Comparison of ENCODE assay signal across 8 cellular contexts in the genomic region with DNA sequence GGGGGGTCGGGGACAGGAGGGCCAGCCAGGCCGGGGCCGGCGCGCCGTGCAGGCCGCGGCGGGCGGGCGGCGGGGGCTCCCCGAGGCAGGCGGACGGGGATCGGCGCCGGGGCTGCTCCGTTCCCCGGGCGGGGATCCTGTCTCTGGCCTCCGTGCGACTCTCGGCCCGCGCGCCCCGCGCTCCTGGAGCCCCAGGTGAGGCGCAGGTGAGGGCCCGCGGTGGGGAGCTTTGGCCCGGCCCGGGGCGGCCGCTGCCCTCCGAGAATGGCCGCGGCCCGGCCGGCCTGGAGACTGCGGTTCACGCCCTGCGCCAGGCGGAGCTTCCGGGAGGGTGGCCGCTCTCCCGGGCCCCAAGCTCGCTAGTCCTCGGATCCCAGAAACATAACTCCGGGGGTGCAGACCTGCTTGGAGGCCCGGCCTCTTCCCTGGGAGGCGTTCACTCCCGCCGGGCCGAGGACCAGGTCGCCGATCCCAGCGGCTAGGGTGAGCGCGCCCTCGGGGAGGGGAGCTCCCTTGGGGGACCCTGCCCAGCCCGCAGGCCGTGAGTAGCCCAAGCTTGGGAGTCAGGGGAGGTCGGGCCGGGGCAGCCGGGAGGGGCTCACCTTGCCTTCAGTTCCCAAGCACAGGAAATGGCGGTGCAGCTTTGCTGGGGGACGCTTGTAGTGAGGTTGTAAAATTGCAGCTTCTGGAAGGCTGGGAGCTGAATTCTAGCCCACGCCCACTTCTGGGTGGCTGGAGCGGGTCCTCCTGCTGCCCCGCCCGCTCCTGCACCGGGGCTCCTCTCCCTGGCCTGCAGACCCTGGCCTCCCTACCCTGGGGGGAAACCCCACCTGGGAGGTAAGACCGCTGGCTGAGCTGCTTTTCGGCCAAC. TPM values are rescaled to one million over a fixed set of nuclear protein-coding genes. Genes with fewer than 3 reads are reported as not detected.
A peak's percentile ranks its signal among the peaks of the same experiment; 100 is the strongest.
DNase-seq lines count a peak whose midpoint lies in the region; ATAC-seq and TF ChIP-seq lines count a peak whose summit lies in the region.

No MANE protein-coding gene starts in this region.

- H3K4me3 Mint-ChIP-seq in activated CD8-positive, alpha-beta memory T cell treated with anti-CD3 and anti-CD28 coated beads, Interleukin-2, amount 10 ng/mL, durations not matched to agents 7 days and 5 days: no peak overlapping the region
- H3K4me3 Mint-ChIP-seq in memory B cell: peak overlapping the region; percentile 51

- no peaks in the 10 kb centered on the region for H3K27me3 ChIP-seq in ectodermal cell (ENCODE audit: control insufficient read depth, insufficient read depth, low read length, poor library complexity, severe bottlenecking)
- no peaks in the 10 kb centered on the region for H3K27me3 ChIP-seq in upper lobe of right lung

- no peak for TF ChIP-seq CTCF in upper lobe of right lung (IDR thresholded peaks at IDR 0.05)

- peaks cover 51% of the 10 kb centered on the region for H3K27me3 Mint-ChIP-seq in activated CD8-positive, alpha-beta memory T cell treated with anti-CD3 and anti-CD28 coated beads, Interleukin-2, amount 10 ng/mL, durations not matched to agents 7 days and 5 days
- peaks cover 3% of the 10 kb centered on the region for H3K27me3 Mint-ChIP-seq in memory B cell

- H3K4me3 ChIP-seq in ectodermal cell (ENCODE audit: insufficient read depth, low read depth, low read length) (peak overlapping the region; percentile 75), upper lobe of right lung (peak overlapping the region; percentile 86)

- ATAC-seq in activated CD8-positive, alpha-beta memory T cell treated with anti-CD3 and anti-CD28 coated beads, Interleukin-2, amount 10 ng/mL, durations not matched to agents 7 days and 5 days: peak; percentile 32
- ATAC-seq in memory B cell (ENCODE audit: low read depth) (peak; percentile 18), upper lobe of right lung (peak; percentile 68), GM21529 (IDR thresholded peaks at IDR 0.05; ENCODE audit: unreplicated experiment) (no peak)

- no peaks in the 10 kb centered on the region for H3K36me3 Mint-ChIP-seq in activated CD8-positive, alpha-beta memory T cell treated with anti-CD3 and anti-CD28 coated beads, Interleukin-2, amount 10 ng/mL, durations not matched to agents 7 days and 5 days
- peaks cover 1% of the 10 kb centered on the region for H3K36me3 Mint-ChIP-seq in memory B cell

- CTCF ChIA-PET in activated CD8-positive, alpha-beta memory T cell treated with anti-CD3 and anti-CD28 coated beads, Interleukin-2, amount 10 ng/mL, durations not matched to agents 7 days and 5 days (lab: Charles Lee): interaction anchor here (0.5 to 1.3 kb wide), 3 partner anchors 20 to 58 kb away, joined by 3 to 4 read pairs (median 3); partner anchors contain the start of gene MRPS2

- intact Hi-C loops in upper lobe of right lung (cut with DNase I): no loop called here

- H3K4me1 ChIP-seq in ectodermal cell (ENCODE audit: control insufficient read depth, insufficient read depth, low read length) (peaks cover 5% of the 10 kb centered on the region), upper lobe of right lung (peaks cover 22% of the 10 kb centered on the region)

- peaks cover 6% of the 10 kb centered on the region for H3K4me1 Mint-ChIP-seq in activated CD8-positive, alpha-beta memory T cell treated with anti-CD3 and anti-CD28 coated beads, Interleukin-2, amount 10 ng/mL, durations not matched to agents 7 days and 5 days
- peaks cover 3% of the 10 kb centered on the region for H3K4me1 Mint-ChIP-seq in memory B cell

- WGBS in ectodermal cell, 2 experiments: 1% methylated on average over 76 of the region's 76 CpGs

- no peak overlapping the region for H3K27ac Mint-ChIP-seq in activated CD8-positive, alpha-beta memory T cell treated with anti-CD3 and anti-CD28 coated beads, Interleukin-2, amount 10 ng/mL, durations not matched to agents 7 days and 5 days
- H3K27ac Mint-ChIP-seq in memory B cell: no peak overlapping the region

- H3K9me3 ChIP-seq in ectodermal cell (ENCODE audit: control insufficient read depth, low read length): no peaks in the 10 kb centered on the region
- H3K9me3 ChIP-seq in upper lobe of right lung: no peaks in the 10 kb centered on the region

- peaks cover 14% of the 10 kb centered on the region for H3K36me3 ChIP-seq in ectodermal cell (ENCODE audit: control insufficient read depth, insufficient read depth, low read length)
- H3K36me3 ChIP-seq in upper lobe of right lung: peaks cover 16% of the 10 kb centered on the region

- H3K27ac ChIP-seq in ectodermal cell (ENCODE audit: insufficient read depth, low read depth, low read length, poor library complexity, severe bottlenecking) (no peak overlapping the region), upper lobe of right lung (peak overlapping the region; percentile 68)

- no peaks in the 10 kb centered on the region for H3K9me3 Mint-ChIP-seq in activated CD8-positive, alpha-beta memory T cell treated with anti-CD3 and anti-CD28 coated beads, Interleukin-2, amount 10 ng/mL, durations not matched to agents 7 days and 5 days (ENCODE audit: low read depth)
- no peaks in the 10 kb centered on the region for H3K9me3 Mint-ChIP-seq in memory B cell

- DNase-seq in activated CD8-positive, alpha-beta memory T cell treated with anti-CD3 and anti-CD28 coated beads, Interleukin-2, amount 10 ng/mL, durations not matched to agents 7 days and 5 days: no peak
- DNase-seq in activated CD8-positive, alpha-beta memory T cell treated with anti-CD3 and anti-CD28 coated beads, Interleukin-2, amount 50 U/mL, for 48 hours: no peak
- DNase-seq in NOMO-1 treated with DMSO at 0.1 percent for 48 hours (lab: John Stamatoyannopoulos, UW; ENCODE audit: unreplicated experiment) (peak; percentile 17), memory B cell (ENCODE audit: low spot score in 2 of 2) (peak in 1 of 2 donors; percentile 41), upper lobe of right lung (peak; percentile 78), SK-N-DZ (ENCODE audit: low spot score) (no peak)

RNA-seq across cellular contexts. Expression of gene PPP1R26, which starts 0.7 kb away (rescaled TPM):
- total RNA-seq in activated CD8-positive, alpha-beta memory T cell treated with anti-CD3 and anti-CD28 coated beads, Interleukin-2, amount 10 ng/mL, durations not matched to agents 7 days and 5 days: under 1 TPM; 0.18 to 0.28 TPM
- 28.1 TPM for polyA plus RNA-seq in ectodermal cell (2013, experiment 1 of 4)
- polyA plus RNA-seq in ectodermal cell (2013, experiment 2 of 4): 30.6 TPM
- 24.7 TPM for polyA plus RNA-seq in ectodermal cell (2013, experiment 3 of 4)
- 26.5 TPM for polyA plus RNA-seq in ectodermal cell (2013, experiment 4 of 4)
- total RNA-seq in upper lobe of right lung: 27.5 TPM
- 4.4 and 5.8 TPM in 2 replicates for polyA plus RNA-seq in SK-N-DZ (2014; cell fraction: cytosol; rRNA removed)
- polyA plus RNA-seq in SK-N-DZ (2014; cell fraction: nucleus; rRNA removed): 5.9 and 6.0 TPM in 2 replicates

RNA-seq across cellular contexts. Expression of gene MRPS2, which starts 20.2 kb away (rescaled TPM):
- 10 to 100 TPM; 34.7 to 38.0 TPM for total RNA-seq in activated CD8-positive, alpha-beta memory T cell treated with anti-CD3 and anti-CD28 coated beads, Interleukin-2, amount 10 ng/mL, durations not matched to agents 7 days and 5 days
- 74.4 TPM for polyA plus RNA-seq in ectodermal cell (2013, experiment 1 of 4)
- polyA plus RNA-seq in ectodermal cell (2013, experiment 2 of 4): 75.0 TPM
- 53.1 TPM for polyA plus RNA-seq in ectodermal cell (2013, experiment 3 of 4)
- polyA plus RNA-seq in ectodermal cell (2013, experiment 4 of 4): 58.8 TPM
- 23.0 TPM for total RNA-seq in upper lobe of right lung
- 40.1 and 50.5 TPM in 2 replicates for polyA plus RNA-seq in SK-N-DZ (2014; cell fraction: cytosol; rRNA removed)
- 49.8 and 53.5 TPM in 2 replicates for polyA plus RNA-seq in SK-N-DZ (2014; cell fraction: nucleus; rRNA removed)

RNA-seq across cellular contexts. Expression of gene LCN1, which starts 40.9 kb away (rescaled TPM):
- total RNA-seq in activated CD8-positive, alpha-beta memory T cell treated with anti-CD3 and anti-CD28 coated beads, Interleukin-2, amount 10 ng/mL, durations not matched to agents 7 days and 5 days: not detected
- polyA plus RNA-seq in ectodermal cell (2013, experiment 1 of 4): not detected
- not detected for polyA plus RNA-seq in ectodermal cell (2013, experiment 2 of 4)
- polyA plus RNA-seq in ectodermal cell (2013, experiment 3 of 4): not detected
- polyA plus RNA-seq in ectodermal cell (2013, experiment 4 of 4): not detected
- not detected for total RNA-seq in upper lobe of right lung
- not detected in 2 replicates for polyA plus RNA-seq in SK-N-DZ (2014; cell fraction: cytosol; rRNA removed)
- not detected in 2 replicates for polyA plus RNA-seq in SK-N-DZ (2014; cell fraction: nucleus; rRNA removed)

Comparison
In these comparisons a context has a peak if more than half of its experiments do, and no peak if none do; other contexts are left out.
1. DNase-seq: peak in NOMO-1 treated with DMSO at 0.1 percent for 48 hours (single experiment) and upper lobe of right lung (single experiment); none in activated CD8-positive, alpha-beta memory T cell treated with anti-CD3 and anti-CD28 coated beads, Interleukin-2, amount 10 ng/mL, durations not matched to agents 7 days and 5 days (single experiment), activated CD8-positive, alpha-beta memory T cell treated with anti-CD3 and anti-CD28 coated beads, Interleukin-2, amount 50 U/mL, for 48 hours (single experiment) and SK-N-DZ (single experiment).
2. RNA of gene PPP1R26, which starts 0.7 kb away (total RNA-seq): 27.5 TPM in upper lobe of right lung (single experiment); 0.18 to 0.28 TPM in activated CD8-positive, alpha-beta memory T cell treated with anti-CD3 and anti-CD28 coated beads, Interleukin-2, amount 10 ng/mL, durations not matched to agents 7 days and 5 days; every median in the first group is over 10 times any median in the second.